In genomic region chr22:42877597-42878340, GRCh38 we compare ENCODE assay signal across 16 cellular contexts. TPM values are rescaled to one million over a fixed set of nuclear protein-coding genes. Genes with fewer than 3 reads are reported as not detected.
DNase-seq lines count a peak whose midpoint lies in the region; ATAC-seq, FAIRE-seq and TF ChIP-seq lines count a peak whose summit lies in the region.
"Had no signal": no experiment of that assay in that cellular context is flagged by ENCODE, and none has a peak within 500 bp of the region (broad histone marks: within the 10 kb centered on the region; RNA-seq: fewer than 3 reads in every experiment).

No MANE protein-coding gene starts in this region.

- DNase-seq in breast epithelium (ENCODE audit: low spot score in 2 of 2) (no peak), mammary epithelial cell (no peak), GM12878 (ENCODE audit: low read depth, low spot score) (no peak), memory B cell (ENCODE audit: low spot score in 2 of 2) (no peak), thyroid gland (peak; percentile 76 to 83), NCI-H446 treated with DMSO at 0.1 percent for 48 hours (lab: John Stamatoyannopoulos, UW) (no peak)
- DNase-seq in activated naive CD4-positive, alpha-beta T cell treated with Interleukin-2 at 50 U/mL for 16 hours, result no peak
- DNase-seq in activated CD4-positive, alpha-beta T cell treated with anti-CD3 and anti-CD28 coated beads for 1 hour, result no peak
- DNase-seq: C1 segment of cervical spinal cord, GOT3, NCI-H1436 treated with DMSO at 0.1 percent for 48 hours, NCI-H2081, NCI-H524 treated with DMSO at 0.1 percent for 48 hours, SIG-M5 had no signal

- RAD21 ChIA-PET in GM12878 (lab: Charles Lee; ENCODE audit: unreplicated experiment), result no interaction called here

- no peaks in the 10 kb centered on the region for H3K27me3 Mint-ChIP-seq in memory B cell

- H3K9me3 Mint-ChIP-seq in memory B cell, result no peaks in the 10 kb centered on the region

- dilution Hi-C loops in mammary epithelial cell (cut with HindIII; ENCODE audit: low sequenced_read_pairs), result no loop called here

- no peak for TF ChIP-seq RAD21 in GM12878 (IDR thresholded peaks at IDR 0.05; ENCODE audit: insufficient read depth, low read depth, low read length)

- no peak for ATAC-seq in GM12878
- no peak for ATAC-seq in memory B cell (ENCODE audit: low read depth)

- FAIRE-seq in GM12878 (lab: Jason Lieb, UNC), result no peak
- FAIRE-seq: RCC 7860 had no signal

- no peak overlapping the region for H3K4me3 Mint-ChIP-seq in memory B cell

- TF ChIP-seq POLR2A in breast epithelium (IDR thresholded peaks at IDR 0.05), result no peak
- TF ChIP-seq POLR2A in GM12878 (IDR thresholded peaks at IDR 0.05; ENCODE audit: low read depth, low read length), result 0 out of 2 replicates have a peak, but pooled peaks have one; percentile 4
- TF ChIP-seq POLR2A in thyroid gland (IDR thresholded peaks at IDR 0.05), result no peak

- H3K27ac ChIP-seq in breast epithelium (peak overlapping the region; percentile 57 to 69), mammary epithelial cell (ENCODE audit: insufficient read depth, low read depth, low read length) (no peak overlapping the region), GM12878 (ENCODE audit: control insufficient read depth, insufficient read depth) (no peak overlapping the region), thyroid gland (peak overlapping the region in 2 of 3 donors; percentile 14 to 51)
- H3K27ac ChIP-seq: KMS-11 had no signal

- no peaks in the 10 kb centered on the region for H3K36me3 ChIP-seq in breast epithelium
- peaks cover 13% of the 10 kb centered on the region for H3K36me3 ChIP-seq in mammary epithelial cell (ENCODE audit: insufficient read depth, low read length)
- peaks cover 26 to 59% of the 10 kb centered on the region in 2 experiments for H3K36me3 ChIP-seq in GM12878 (ENCODE audit: control insufficient read depth in 2 of 2, insufficient read depth in 2 of 2, low read length in 1 of 2)
- peaks cover 62 to 74% of the 10 kb centered on the region in 2 donors for H3K36me3 ChIP-seq in thyroid gland

- 91% methylated on average over 8 of the region's 12 CpGs for WGBS in mammary epithelial cell (ENCODE audit: low coverage, missing lambda C conversion rate)
- WGBS in GM12878 (ENCODE audit: insufficient coverage, insufficient replicate concordance, low lambda C conversion rate, missing lambda C conversion rate), result 93% methylated on average over 12 of the region's 12 CpGs
- WGBS in thyroid gland, 2 donors, result 62 to 76% methylated on average over 4 to 12 of the region's 12 CpGs

- H3K4me1 Mint-ChIP-seq in memory B cell, result peaks cover 2% of the 10 kb centered on the region

- TF ChIP-seq CTCF in breast epithelium (IDR thresholded peaks at IDR 0.05) (no peak), mammary epithelial cell (conservative IDR thresholded peaks at IDR 0.05 in 1 of 2, IDR thresholded peaks at IDR 0.05 in 1 of 2; ENCODE audit: extremely low read depth in 1 of 2, insufficient read depth in 1 of 2, low read depth in 1 of 2, low read length in 2 of 2) (no peak), GM12878 (IDR thresholded peaks at IDR 0.05 in 2 of 3, conservative IDR thresholded peaks at IDR 0.05 in 1 of 3; ENCODE audit: control insufficient read depth in 2 of 3, extremely low read depth in 1 of 3, insufficient read depth in 1 of 3, low read depth in 3 of 3, low read length in 3 of 3) (no peak), thyroid gland (IDR thresholded peaks at IDR 0.05) (no peak)

- H3K4me1 ChIP-seq in breast epithelium, result no peaks in the 10 kb centered on the region
- H3K4me1 ChIP-seq in mammary epithelial cell (ENCODE audit: insufficient read depth, low read length), result peaks cover 3% of the 10 kb centered on the region
- H3K4me1 ChIP-seq in GM12878 (ENCODE audit: control insufficient read depth, insufficient read depth, low read length), result no peaks in the 10 kb centered on the region
- H3K4me1 ChIP-seq in thyroid gland, result peaks cover 6 to 10% of the 10 kb centered on the region in 2 donors

- in situ Hi-C loops in mammary epithelial cell (cut with MboI; ENCODE audit: low sequenced_read_pairs in 2 of 2), result no loop called here
- in situ Hi-C loops in GM12878 (cut with MboI), result no loop called here

- H3K4me2 ChIP-seq in mammary epithelial cell (ENCODE audit: insufficient read depth, low read depth, low read length) (no peak overlapping the region), GM12878 (ENCODE audit: control insufficient read depth, insufficient read depth) (no peak overlapping the region)
- H3K4me2 ChIP-seq: KMS-11 had no signal

- H3K27ac Mint-ChIP-seq in memory B cell, result peak overlapping the region; percentile 45

- H2AFZ ChIP-seq in mammary epithelial cell (ENCODE audit: low read depth, low read length), result no peak overlapping the region
- H2AFZ ChIP-seq in GM12878 (ENCODE audit: control insufficient read depth, low read depth, low read length), result no peak overlapping the region

- intact Hi-C loops in breast epithelium (cut with DNase I; ENCODE audit: low total_unique reads) (loop anchor here (10.0 kb wide), 1 partner anchor 147 kb away; no protein-coding TSS in a partner anchor), mammary epithelial cell (cut with micrococcal nuclease) (no loop called here), GM12878 (cut with micrococcal nuclease; ENCODE audit: unreplicated experiment) (no loop called here), thyroid gland (cut with DNase I) (no loop called here)

- H3K27me3 ChIP-seq in breast epithelium (no peaks in the 10 kb centered on the region), mammary epithelial cell (ENCODE audit: insufficient read depth, low read length) (no peaks in the 10 kb centered on the region), GM12878 (replicated peaks in 1 of 2; ENCODE audit: control insufficient read depth in 2 of 2, insufficient read depth in 2 of 2, low read length in 1 of 2) (no peaks in the 10 kb centered on the region), thyroid gland (no peaks in the 10 kb centered on the region)

- no peak overlapping the region for H3K4me3 ChIP-seq in breast epithelium
- H3K4me3 ChIP-seq in mammary epithelial cell (replicated peaks in 1 of 3; ENCODE audit: insufficient read depth in 1 of 3, low read depth in 2 of 3, low read length in 3 of 3), result no peak overlapping the region
- no peak overlapping the region for H3K4me3 ChIP-seq in GM12878
- H3K4me3 ChIP-seq in thyroid gland (replicated peaks in 1 of 3), result no peak overlapping the region

- H3K9ac ChIP-seq in mammary epithelial cell (ENCODE audit: insufficient read depth, low read length), result no peak overlapping the region
- H3K9ac ChIP-seq in GM12878 (ENCODE audit: control insufficient read depth, insufficient read depth, low read length), result no peak overlapping the region
- H3K9ac ChIP-seq: KMS-11 had no signal

- no peak for TF ChIP-seq EP300 in GM12878 (IDR thresholded peaks at IDR 0.05; ENCODE audit: borderline replicate concordance in 1 of 2, control insufficient read depth in 1 of 2, low read depth in 2 of 2, low read length in 2 of 2)

- H3K79me2 ChIP-seq in mammary epithelial cell (ENCODE audit: insufficient read depth, low read length), result no peaks in the 10 kb centered on the region
- H3K79me2 ChIP-seq in GM12878 (ENCODE audit: control insufficient read depth, insufficient read depth, low read length), result no peaks in the 10 kb centered on the region

- POLR2A ChIA-PET in GM12878 (lab: Charles Lee), result no interaction called here

- CTCF ChIA-PET in mammary epithelial cell (lab: Charles Lee; ENCODE audit: low non-redundant PET), result no interaction called here
- CTCF ChIA-PET in GM12878 (lab: Yijun Ruan, JAX), result interaction anchor here (1.2 kb wide), 1 partner anchor 156 kb away, joined by 3 read pairs; no protein-coding TSS in a partner anchor

- peaks cover 21% of the 10 kb centered on the region for H3K36me3 Mint-ChIP-seq in memory B cell

- H4K20me1 ChIP-seq in mammary epithelial cell (ENCODE audit: insufficient read depth, low read length) (no peaks in the 10 kb centered on the region), GM12878 (ENCODE audit: control insufficient read depth, insufficient read depth) (no peaks in the 10 kb centered on the region)

- BruUV-seq in mammary epithelial cell (replicated peaks; lab: Mats Ljungman, UMichigan) (no TSS peak), GM12878 (replicated peaks; lab: Mats Ljungman, UMichigan) (no TSS peak)

- H3K9me3 ChIP-seq in breast epithelium (no peaks in the 10 kb centered on the region), mammary epithelial cell (replicated peaks; ENCODE audit: insufficient read depth, low read length) (no peaks in the 10 kb centered on the region), GM12878 (replicated peaks; ENCODE audit: control insufficient read depth, insufficient read depth, low read length) (no peaks in the 10 kb centered on the region), thyroid gland (no peaks in the 10 kb centered on the region)

- SMC1A ChIA-PET in GM12878 (lab: Charles Lee; ENCODE audit: uncharacterized antibody, unreplicated experiment), result interaction anchor here (1.2 kb wide), 1 partner anchor 156 kb away, joined by 4 read pairs; no protein-coding TSS in a partner anchor

TF ChIP-seq in GM12878, 131 proteins besides CTCF, POLR2A, EP300 and RAD21 (continues in another document):
- TF ChIP-seq SMARCA5 (IDR thresholded peaks at IDR 0.05) (no peak), RUNX3 (IDR thresholded peaks at IDR 0.05; ENCODE audit: low read length) (no peak), SRF (IDR thresholded peaks at IDR 0.05; ENCODE audit: low read depth in 2 of 2, low read length in 2 of 2) (no peak), CBFB (IDR thresholded peaks at IDR 0.05; ENCODE audit: low read depth) (no peak)

RNA-seq across cellular contexts. Expression of gene ARFGAP3, which starts 20.7 kb away (rescaled TPM):
- total RNA-seq in breast epithelium (10 to 100 TPM; 51.2 to 90.7 (median 70.8) TPM), mammary epithelial cell (10 to 100 TPM; 46.5 to 60.8 TPM), GM12878 (2014; rRNA removed) (29.7 and 32.8 TPM in 2 replicates), GM12878 (2014; rRNA removed; fragmentation: Illumina TruSeq; extraction: Trizol) (40.9 and 41.2 TPM in 2 replicates), GM12878 (2021) (30.6 and 31.3 TPM in 2 replicates), thyroid gland (100 to 1,000 TPM in 2 of 4 donors, 10 to 100 TPM in 2; 82.3 to 106 (median 94.2) TPM)
- polyA plus RNA-seq in mammary epithelial cell (24.9 TPM), GM12878 (2011; rRNA removed) (37.0 and 38.5 TPM in 2 replicates), GM12878 (2014; fragmentation: Illumina TruSeq; extraction: Trizol) (39.9 and 40.8 TPM in 2 replicates), GM12878 (2014; fragmentation: Nextera tagmentation; extraction: Ambion mirVana) (10 to 100 TPM; 39.1 to 42.0 TPM), GM12878 (2014; rRNA removed) (29.8 and 34.5 TPM in 2 replicates), GM12878 (2016; fragmentation: Nextera tagmentation; extraction: Ambion mirVana) (10 to 100 TPM; 43.6 to 50.8 TPM)
- polyA minus RNA-seq in mammary epithelial cell, result 10.3 TPM
- total RNA-seq in GM12878 (2013; cell fraction: nucleolus; rRNA removed), result 26.0 and 27.5 TPM in 2 replicates
- polyA plus RNA-seq in GM12878 (2011; ENCODE audit: low read depth), result 24.6 TPM
- 24.0 and 24.7 TPM in 2 replicates for polyA plus RNA-seq in GM12878 (2011; cell fraction: cytosol; rRNA removed)
- 23.9 and 27.9 TPM in 2 replicates for polyA plus RNA-seq in GM12878 (2011; cell fraction: nucleus; rRNA removed)
- polyA plus RNA-seq in GM12878 (2012), result 37.6 and 38.4 TPM in 2 replicates
- 31.3 and 32.5 TPM in 2 replicates for polyA minus RNA-seq in GM12878 (2011; rRNA and poly(A)+ RNA removed)
- polyA minus RNA-seq in GM12878 (2011; cell fraction: cytosol; rRNA and poly(A)+ RNA removed), result 8.3 and 15.9 TPM in 2 replicates
- polyA minus RNA-seq in GM12878 (2011; cell fraction: nucleus; rRNA and poly(A)+ RNA removed), result 11.7 and 21.0 TPM in 2 replicates

Comparison
In these comparisons a context has a peak if more than half of its experiments do, and no peak if none do; other contexts are left out.
1. H3K27ac ChIP-seq: peak in breast epithelium (2 of 2) and thyroid gland (2 of 3); none in mammary epithelial cell (single experiment) and GM12878 (single experiment).
2. DNase-seq: peak in thyroid gland (2 of 2); none in breast epithelium (0 of 2), mammary epithelial cell (single experiment), GM12878 (single experiment), memory B cell (0 of 2), activated naive CD4-positive, alpha-beta T cell treated with Interleukin-2 at 50 U/mL for 16 hours (single experiment), NCI-H446 treated with DMSO at 0.1 percent for 48 hours (single experiment) and activated CD4-positive, alpha-beta T cell treated with anti-CD3 and anti-CD28 coated beads for 1 hour (single experiment).